Comparison of ENCODE assay signal across 23 cellular contexts in the genomic region with DNA sequence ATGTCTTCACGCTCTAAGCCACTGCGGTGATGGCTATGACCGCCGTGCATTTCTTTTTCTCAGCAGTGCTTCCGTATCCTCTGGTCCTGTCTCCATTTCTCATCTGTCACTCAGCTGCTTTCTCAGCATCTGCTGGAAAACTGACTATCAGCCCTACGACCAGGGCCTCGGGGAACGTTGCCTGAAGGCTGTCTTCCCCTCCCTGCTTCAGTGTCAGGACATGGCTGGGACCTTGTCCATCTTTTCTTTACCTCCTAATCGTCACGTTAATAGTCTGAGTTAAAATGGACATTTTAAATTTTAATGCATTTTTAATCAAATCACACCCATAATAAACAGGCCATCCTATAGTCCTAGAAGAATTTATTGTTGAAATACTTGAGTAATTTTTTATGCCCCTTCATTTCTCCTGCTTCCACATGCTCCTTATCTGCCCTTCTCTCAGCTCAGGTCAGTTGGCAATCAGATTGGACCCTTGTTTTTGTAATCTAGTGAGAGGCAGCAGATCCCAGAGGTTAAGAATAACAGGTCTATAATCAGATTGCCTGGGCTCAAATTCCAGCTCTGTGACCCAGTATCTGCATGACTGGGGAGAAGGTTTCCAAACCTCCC.
DNase-seq lines count a peak whose midpoint lies in the region; ATAC-seq and TF ChIP-seq lines count a peak whose summit lies in the region.
"Had no signal": no experiment of that assay in that cellular context is flagged by ENCODE, and none has a peak within 500 bp of the region (broad histone marks: within the 10 kb centered on the region; RNA-seq: fewer than 3 reads in every experiment).

No MANE protein-coding gene starts in this region.

- H3K27ac ChIP-seq in neuronal stem cell (replicated peaks; ENCODE audit: low read length) = no peak overlapping the region
- no peak overlapping the region for H3K27ac ChIP-seq in vagina
- H3K27ac ChIP-seq in CD4-positive, alpha-beta memory T cell (ENCODE audit: low read depth, low read length) = no peak overlapping the region
- H3K27ac ChIP-seq: BLaER1 treated with 17β-estradiol and CSF1 and Interleukin-3, amounts not matched to agents 10 nM and 100 nM; C4-2B had no signal

- peak; percentile 22 for DNase-seq in Right ventricle myocardium inferior (ENCODE audit: missing footprints)
- no peak for DNase-seq in left cardiac atrium
- DNase-seq in SK-N-DZ (ENCODE audit: low spot score) = peak; percentile 92
- no peak for DNase-seq in neuronal stem cell (ENCODE audit: low spot score)
- no peak for DNase-seq in vagina (ENCODE audit: extremely low spot score in 2 of 2)
- no peak for DNase-seq in NCI-H1694 (lab: John Stamatoyannopoulos, UW)
- DNase-seq in CD4-positive, alpha-beta memory T cell = no peak
- DNase-seq: 8988T; ACHN; CD4-positive, alpha-beta T cell; CD8-positive, alpha-beta memory T cell; COR-L47; DMS 273 treated with DMSO at 0.1 percent for 48 hours; DMS153; DMS53; DMS79; DND-41; EL; GDM1 had no signal

- intact Hi-C loops in Right ventricle myocardium inferior (cut with DNase I) = no loop called here
- intact Hi-C loops in left cardiac atrium (cut with DNase I) = no loop called here
- intact Hi-C loops in vagina (cut with DNase I) = no loop called here
- intact Hi-C loops in CD4-positive, alpha-beta memory T cell (cut with micrococcal nuclease) = no loop called here

- H3K4me1 ChIP-seq in neuronal stem cell (ENCODE audit: control insufficient read depth in 2 of 2, insufficient read depth in 1 of 2, low read depth in 1 of 2, low read length in 2 of 2) (no peaks in the 10 kb centered on the region), vagina (no peaks in the 10 kb centered on the region)
- no peaks in the 10 kb centered on the region for H3K4me1 ChIP-seq in CD4-positive, alpha-beta memory T cell (ENCODE audit: insufficient read depth, low read length)

- H3K36me3 Mint-ChIP-seq in CD4-positive, alpha-beta memory T cell = no peaks in the 10 kb centered on the region
- H3K36me3 Mint-ChIP-seq: CD8-positive, alpha-beta memory T cell had no signal

- H4K8ac ChIP-seq in neuronal stem cell (ENCODE audit: low read depth, low read length) = no peak overlapping the region

- H2BK12ac ChIP-seq in neuronal stem cell (ENCODE audit: low read length) = no peak overlapping the region

- TF ChIP-seq CTCF in vagina (IDR thresholded peaks at IDR 0.05) = no peak

- H3K4me3 ChIP-seq in neuronal stem cell (ENCODE audit: low read length in 2 of 2) (no peak overlapping the region), vagina (no peak overlapping the region)
- H3K4me3 ChIP-seq in CD4-positive, alpha-beta memory T cell (ENCODE audit: low read length in 2 of 2) = no peak overlapping the region
- H3K4me3 ChIP-seq: BLaER1 treated with 17β-estradiol and CSF1 and Interleukin-3, amounts not matched to agents 10 nM and 100 nM; GM12878 had no signal

- H3K27me3 Mint-ChIP-seq in CD4-positive, alpha-beta memory T cell = peaks cover 0 to 1% of the 10 kb centered on the region in 2 donors
- H3K27me3 Mint-ChIP-seq: CD4-positive, alpha-beta T cell; CD8-positive, alpha-beta memory T cell had no signal

- H3K4me2 ChIP-seq in neuronal stem cell (ENCODE audit: insufficient read depth, low read length, poor library complexity, severe bottlenecking) = no peak overlapping the region
- H3K4me2 ChIP-seq: BLaER1 treated with 17β-estradiol and CSF1 and Interleukin-3, amounts not matched to agents 10 nM and 100 nM had no signal

- H2AFZ ChIP-seq in neuronal stem cell (ENCODE audit: low read length) = no peak overlapping the region

- no peak overlapping the region for H3K27ac Mint-ChIP-seq in CD4-positive, alpha-beta memory T cell
- H3K27ac Mint-ChIP-seq: CD4-positive, alpha-beta T cell had no signal

- H3K9ac ChIP-seq in neuronal stem cell (ENCODE audit: low read depth, low read length, poor library complexity) = no peak overlapping the region
- H3K9ac ChIP-seq: BLaER1 treated with 17β-estradiol and CSF1 and Interleukin-3, amounts not matched to agents 10 nM and 100 nM had no signal

- no peak overlapping the region for H3K14ac ChIP-seq in neuronal stem cell (ENCODE audit: low read length)

- H3K18ac ChIP-seq in neuronal stem cell (ENCODE audit: low read length) = peak overlapping the region; percentile 24

- no peak overlapping the region for H2BK5ac ChIP-seq in neuronal stem cell (ENCODE audit: low read length)

- H4K91ac ChIP-seq in neuronal stem cell (ENCODE audit: low read depth, low read length, poor library complexity) = no peak overlapping the region

- no peak overlapping the region for H2AK5ac ChIP-seq in neuronal stem cell (ENCODE audit: low read depth, low read length)

- H3K4ac ChIP-seq in neuronal stem cell (ENCODE audit: low read length) = no peak overlapping the region

- no peaks in the 10 kb centered on the region for H3K9me3 Mint-ChIP-seq in CD4-positive, alpha-beta memory T cell
- H3K9me3 Mint-ChIP-seq: CD4-positive, alpha-beta T cell; CD8-positive, alpha-beta memory T cell had no signal

- CTCF ChIA-PET in CD4-positive, alpha-beta memory T cell (lab: Charles Lee; ENCODE audit: partially characterized antibody) = interaction anchor here (0.6 kb wide), 1 partner anchor 44 kb away, joined by 3 read pairs; no protein-coding TSS in a partner anchor

- no peak overlapping the region for H3K23ac ChIP-seq in neuronal stem cell (ENCODE audit: low read depth, low read length, poor library complexity)

- no peak overlapping the region for H2BK15ac ChIP-seq in neuronal stem cell (ENCODE audit: low read length)

- no peak for TF ChIP-seq POLR2A in vagina (IDR thresholded peaks at IDR 0.05)

- H3K4me1 Mint-ChIP-seq in CD4-positive, alpha-beta memory T cell = no peaks in the 10 kb centered on the region
- H3K4me1 Mint-ChIP-seq: CD8-positive, alpha-beta memory T cell had no signal

- no CpG with 5 or more reads among the region's 10 CpGs for WGBS in neuronal stem cell (ENCODE audit: extremely low coverage in 2 of 2, insufficient read length in 2 of 2, insufficient replicate concordance in 1 of 2), 2 donors

- H3K27me3 ChIP-seq in neuronal stem cell (ENCODE audit: control insufficient read depth in 3 of 3, insufficient read depth in 3 of 3, low read depth in 1 of 3, low read length in 3 of 3) (no peaks in the 10 kb centered on the region), vagina (no peaks in the 10 kb centered on the region)
- H3K27me3 ChIP-seq in CD4-positive, alpha-beta memory T cell (ENCODE audit: insufficient read depth, low read length) = no peaks in the 10 kb centered on the region
- H3K27me3 ChIP-seq: BLaER1 treated with 17β-estradiol and CSF1 and Interleukin-3, amounts not matched to agents 10 nM and 100 nM had no signal

- H3K4me3 Mint-ChIP-seq in CD4-positive, alpha-beta memory T cell = no peak overlapping the region
- H3K4me3 Mint-ChIP-seq: CD4-positive, alpha-beta T cell; CD8-positive, alpha-beta memory T cell had no signal

- ATAC-seq in Right ventricle myocardium inferior (no peak), left cardiac atrium (no peak), SK-N-SH treated with all-trans-retinoic acid at 6 μM for 48 hours (no peak; the same call in 2 of the 3 replicates)
- ATAC-seq: GM12878 had no signal

- H2BK120ac ChIP-seq in neuronal stem cell (ENCODE audit: low read depth, low read length) = no peak overlapping the region

- H3K36me3 ChIP-seq in neuronal stem cell (replicated peaks in 1 of 2; ENCODE audit: control insufficient read depth in 2 of 2, insufficient read depth in 2 of 2, low read length in 2 of 2) = no peaks in the 10 kb centered on the region
- no peaks in the 10 kb centered on the region for H3K36me3 ChIP-seq in vagina
- H3K36me3 ChIP-seq in CD4-positive, alpha-beta memory T cell (ENCODE audit: insufficient read depth, low read length) = no peaks in the 10 kb centered on the region
- H3K36me3 ChIP-seq: BLaER1 treated with 17β-estradiol and CSF1 and Interleukin-3, amounts not matched to agents 10 nM and 100 nM had no signal

- no peaks in the 10 kb centered on the region for H3K79me1 ChIP-seq in neuronal stem cell (ENCODE audit: low read depth, low read length)

- H3K9me3 ChIP-seq in neuronal stem cell (replicated peaks in 1 of 2; ENCODE audit: control insufficient read depth in 2 of 2, insufficient read depth in 1 of 2, low read depth in 1 of 2, low read length in 2 of 2) (no peaks in the 10 kb centered on the region), vagina (no peaks in the 10 kb centered on the region)
- no peaks in the 10 kb centered on the region for H3K9me3 ChIP-seq in CD4-positive, alpha-beta memory T cell (ENCODE audit: control insufficient read depth in 1 of 2, low read length in 2 of 2)
- H3K9me3 ChIP-seq: BLaER1 treated with 17β-estradiol and CSF1 and Interleukin-3, amounts not matched to agents 10 nM and 100 nM had no signal

- POLR2A ChIA-PET in CD4-positive, alpha-beta memory T cell (lab: Charles Lee; ENCODE audit: partially characterized antibody) = no interaction called here

TF ChIP-seq in SK-N-SH treated with all-trans-retinoic acid at 6 μM for 48 hours, 23 proteins besides CTCF, POLR2A, EP300 and RAD21 (continues in another document):
- TF ChIP-seq ISL1 (CRISPR knock-in tag; IDR thresholded peaks at IDR 0.05) = peak; percentile 81
- no peak for TF ChIP-seq ZC3H10 (CRISPR knock-in tag; IDR thresholded peaks at IDR 0.05)
- peak; percentile 6; the same call in 1 of the 2 replicates for TF ChIP-seq PPARA (CRISPR knock-in tag; IDR thresholded peaks at IDR 0.05; ENCODE audit: borderline replicate concordance)
- TF ChIP-seq POU6F1 (CRISPR knock-in tag; IDR thresholded peaks at IDR 0.05; ENCODE audit: borderline replicate concordance, low read depth) = no peak
- no peak for TF ChIP-seq ZFP30 (CRISPR knock-in tag; IDR thresholded peaks at IDR 0.05)

Comparison
In these comparisons a context has a peak if more than half of its experiments do, and no peak if none do; other contexts are left out.
1. DNase-seq: peak in Right ventricle myocardium inferior (single experiment) and SK-N-DZ (single experiment); none in left cardiac atrium (single experiment), neuronal stem cell (single experiment), vagina (0 of 2), NCI-H1694 (single experiment) and CD4-positive, alpha-beta memory T cell (0 of 5).